ENCODE assay signal across 1 cellular context in genomic region chr16:2603165-2604015, GRCh38.
TF ChIP-seq lines count a peak whose summit lies in the region.

No MANE protein-coding gene starts in this region.

TF ChIP-seq in HEK293, 187 proteins besides CTCF, POLR2A, EP300 and RAD21 (continued from another document and continues in another):
- TF ChIP-seq, protein P1, sequence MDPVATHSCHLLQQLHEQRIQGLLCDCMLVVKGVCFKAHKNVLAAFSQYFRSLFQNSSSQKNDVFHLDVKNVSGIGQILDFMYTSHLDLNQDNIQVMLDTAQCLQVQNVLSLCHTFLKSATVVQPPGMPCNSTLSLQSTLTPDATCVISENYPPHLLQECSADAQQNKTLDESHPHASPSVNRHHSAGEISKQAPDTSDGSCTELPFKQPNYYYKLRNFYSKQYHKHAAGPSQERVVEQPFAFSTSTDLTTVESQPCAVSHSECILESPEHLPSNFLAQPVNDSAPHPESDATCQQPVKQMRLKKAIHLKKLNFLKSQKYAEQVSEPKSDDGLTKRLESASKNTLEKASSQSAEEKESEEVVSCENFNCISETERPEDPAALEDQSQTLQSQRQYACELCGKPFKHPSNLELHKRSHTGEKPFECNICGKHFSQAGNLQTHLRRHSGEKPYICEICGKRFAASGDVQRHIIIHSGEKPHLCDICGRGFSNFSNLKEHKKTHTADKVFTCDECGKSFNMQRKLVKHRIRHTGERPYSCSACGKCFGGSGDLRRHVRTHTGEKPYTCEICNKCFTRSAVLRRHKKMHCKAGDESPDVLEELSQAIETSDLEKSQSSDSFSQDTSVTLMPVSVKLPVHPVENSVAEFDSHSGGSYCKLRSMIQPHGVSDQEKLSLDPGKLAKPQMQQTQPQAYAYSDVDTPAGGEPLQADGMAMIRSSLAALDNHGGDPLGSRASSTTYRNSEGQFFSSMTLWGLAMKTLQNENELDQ (tag by site-specific recombination; IDR thresholded peaks at IDR 0.05; ENCODE audit: low read depth), result no peak
- TF ChIP-seq BCL11A (tag by site-specific recombination; IDR thresholded peaks at IDR 0.05; ENCODE audit: low read depth), result no peak
- no peak for TF ChIP-seq TRIM28 (IDR thresholded peaks at IDR 0.05; ENCODE audit: borderline replicate concordance, low read length)
- peak; percentile 78 for TF ChIP-seq ZNF843 (tag by site-specific recombination; IDR thresholded peaks at IDR 0.05)
- peak; percentile 94 for TF ChIP-seq KLF17 (tag by site-specific recombination; IDR thresholded peaks at IDR 0.05)
- TF ChIP-seq, protein P2, sequence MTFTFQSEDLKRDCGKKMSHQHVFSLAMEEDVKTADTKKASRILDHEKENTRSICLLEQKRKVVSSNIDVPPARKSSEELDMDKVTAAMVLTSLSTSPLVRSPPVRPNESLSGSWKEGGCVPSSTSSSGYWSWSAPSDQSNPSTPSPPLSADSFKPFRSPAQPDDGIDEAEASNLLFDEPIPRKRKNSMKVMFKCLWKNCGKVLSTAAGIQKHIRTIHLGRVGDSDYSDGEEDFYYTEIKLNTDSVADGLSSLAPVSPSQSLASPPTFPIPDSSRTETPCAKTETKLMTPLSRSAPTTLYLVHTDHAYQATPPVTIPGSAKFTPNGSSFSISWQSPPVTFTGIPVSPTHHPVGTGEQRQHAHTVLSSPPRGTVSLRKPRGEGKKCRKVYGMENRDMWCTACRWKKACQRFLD (tag by site-specific recombination; IDR thresholded peaks at IDR 0.05), result no peak
- peak; percentile 77 for TF ChIP-seq ZBTB21 (tag by site-specific recombination; IDR thresholded peaks at IDR 0.05)
- TF ChIP-seq REST (tag by site-specific recombination; IDR thresholded peaks at IDR 0.05), result peak; percentile 67; the same call in 1 of the 2 replicates
- no peak for TF ChIP-seq ZNF354C (tag by site-specific recombination; IDR thresholded peaks at IDR 0.05; ENCODE audit: borderline replicate concordance, low read depth)
- TF ChIP-seq ZNF2 (tag by site-specific recombination; IDR thresholded peaks at IDR 0.05), result peak; percentile 98
- TF ChIP-seq ZNF555 (tag by site-specific recombination; conservative IDR thresholded peaks at IDR 0.05), result no peak
- peak; percentile 99 for TF ChIP-seq ZXDB (tag by site-specific recombination; IDR thresholded peaks at IDR 0.05)
- TF ChIP-seq GLIS1 (tag by site-specific recombination; IDR thresholded peaks at IDR 0.05), result peak; percentile 34; the same call in 1 of the 2 replicates
- no peak for TF ChIP-seq ZNF544 (tag by site-specific recombination; IDR thresholded peaks at IDR 0.05)
- no peak for TF ChIP-seq TCF7L2 (IDR thresholded peaks at IDR 0.05; ENCODE audit: borderline replicate concordance, low read depth, low read length)
- TF ChIP-seq SETDB1 (IDR thresholded peaks at IDR 0.05; ENCODE audit: insufficient read length, low read length), result no peak
- peak; percentile 96 for TF ChIP-seq ZFHX2 (tag by site-specific recombination; conservative IDR thresholded peaks at IDR 0.05)
- TF ChIP-seq ZNF837 (tag by site-specific recombination; IDR thresholded peaks at IDR 0.05), result no peak
- TF ChIP-seq ZNF747 (tag by site-specific recombination; IDR thresholded peaks at IDR 0.05), result no peak
- TF ChIP-seq ZNF157 (tag by site-specific recombination; IDR thresholded peaks at IDR 0.05), result no peak
- TF ChIP-seq ZNF239 (tag by site-specific recombination; IDR thresholded peaks at IDR 0.05), result no peak
- TF ChIP-seq ZNF37A (tag by site-specific recombination; IDR thresholded peaks at IDR 0.05), result no peak
- no peak for TF ChIP-seq ZNF174 (tag by site-specific recombination; IDR thresholded peaks at IDR 0.05)
- no peak for TF ChIP-seq ZNF654 (tag by site-specific recombination; IDR thresholded peaks at IDR 0.05; ENCODE audit: low read depth)
- peak; percentile 95 for TF ChIP-seq ZNF518A (tag by site-specific recombination; conservative IDR thresholded peaks at IDR 0.05; ENCODE audit: low read depth)
- peak; percentile 40 for TF ChIP-seq WT1 (tag by site-specific recombination; IDR thresholded peaks at IDR 0.05)
- TF ChIP-seq ZBTB17 (tag by site-specific recombination; IDR thresholded peaks at IDR 0.05), result peak; percentile 92
- no peak for TF ChIP-seq ZNF223 (tag by site-specific recombination; IDR thresholded peaks at IDR 0.05)
- peak; percentile 93 for TF ChIP-seq ZSCAN5A (tag by site-specific recombination; IDR thresholded peaks at IDR 0.05)
- TF ChIP-seq ZNF146 (tag by site-specific recombination; IDR thresholded peaks at IDR 0.05), result no peak; the same call in 1 of the 2 replicates
- 0 out of 2 replicates have a peak, but pooled peaks have one; percentile 53 for TF ChIP-seq GLI4 (tag by site-specific recombination; IDR thresholded peaks at IDR 0.05)
- TF ChIP-seq, protein P3, sequence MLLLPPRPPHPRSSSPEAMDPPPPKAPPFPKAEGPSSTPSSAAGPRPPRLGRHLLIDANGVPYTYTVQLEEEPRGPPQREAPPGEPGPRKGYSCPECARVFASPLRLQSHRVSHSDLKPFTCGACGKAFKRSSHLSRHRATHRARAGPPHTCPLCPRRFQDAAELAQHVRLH (tag by site-specific recombination; IDR thresholded peaks at IDR 0.05), result peak; percentile 99
- TF ChIP-seq ZNF76 (tag by site-specific recombination; IDR thresholded peaks at IDR 0.05; ENCODE audit: borderline replicate concordance, low read depth), result peak; percentile 91
- no peak for TF ChIP-seq ZNF221 (tag by site-specific recombination; IDR thresholded peaks at IDR 0.05; ENCODE audit: borderline replicate concordance)
- no peak for TF ChIP-seq ZNF473 (tag by site-specific recombination; IDR thresholded peaks at IDR 0.05)
- TF ChIP-seq ZNF121 (tag by site-specific recombination; IDR thresholded peaks at IDR 0.05), result no peak
- TF ChIP-seq, protein P4, sequence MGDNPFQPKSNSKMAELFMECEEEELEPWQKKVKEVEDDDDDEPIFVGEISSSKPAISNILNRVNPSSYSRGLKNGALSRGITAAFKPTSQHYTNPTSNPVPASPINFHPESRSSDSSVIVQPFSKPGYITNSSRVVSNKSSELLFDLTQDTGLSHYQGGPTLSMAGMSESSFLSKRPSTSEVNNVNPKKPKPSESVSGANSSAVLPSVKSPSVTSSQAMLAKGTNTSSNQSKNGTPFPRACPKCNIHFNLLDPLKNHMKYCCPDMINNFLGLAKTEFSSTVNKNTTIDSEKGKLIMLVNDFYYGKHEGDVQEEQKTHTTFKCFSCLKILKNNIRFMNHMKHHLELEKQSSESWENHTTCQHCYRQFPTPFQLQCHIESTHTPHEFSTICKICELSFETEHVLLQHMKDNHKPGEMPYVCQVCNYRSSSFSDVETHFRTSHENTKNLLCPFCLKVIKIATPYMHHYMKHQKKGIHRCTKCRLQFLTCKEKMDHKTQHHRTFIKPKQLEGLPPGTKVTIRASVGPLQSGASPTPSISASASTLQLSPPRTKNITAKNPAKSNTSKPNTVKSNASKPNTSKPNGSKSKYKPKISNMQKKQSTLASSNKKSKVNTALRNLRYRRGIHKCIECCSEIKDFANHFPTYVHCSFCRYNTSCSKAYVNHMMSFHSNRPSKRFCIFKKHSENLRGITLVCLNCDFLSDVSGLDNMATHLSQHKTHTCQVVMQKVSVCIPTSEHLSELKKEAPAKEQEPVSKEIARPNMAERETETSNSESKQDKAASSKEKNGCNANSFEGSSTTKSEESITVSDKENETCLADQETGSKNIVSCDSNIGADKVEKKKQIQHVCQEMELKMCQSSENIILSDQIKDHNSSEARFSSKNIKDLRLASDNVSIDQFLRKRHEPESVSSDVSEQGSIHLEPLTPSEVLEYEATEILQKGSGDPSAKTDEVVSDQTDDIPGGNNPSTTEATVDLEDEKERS (tag by site-specific recombination; IDR thresholded peaks at IDR 0.05), result no peak
- peak; percentile 76 for TF ChIP-seq ZNF18 (tag by site-specific recombination; IDR thresholded peaks at IDR 0.05)
- TF ChIP-seq ZNF600 (tag by site-specific recombination; IDR thresholded peaks at IDR 0.05), result peak; percentile 82
- TF ChIP-seq ZNF610 (tag by site-specific recombination; IDR thresholded peaks at IDR 0.05; ENCODE audit: borderline replicate concordance), result peak; percentile 73; the same call in 1 of the 2 replicates
- no peak for TF ChIP-seq ZNF707 (tag by site-specific recombination; IDR thresholded peaks at IDR 0.05)
- no peak for TF ChIP-seq ZNF138 (tag by site-specific recombination; IDR thresholded peaks at IDR 0.05; ENCODE audit: borderline replicate concordance)
- TF ChIP-seq MEIS1 (CRISPR knock-in tag; IDR thresholded peaks at IDR 0.05; ENCODE audit: borderline replicate concordance), result no peak
